ENCODE assay signal across 18 cellular contexts in genomic region chr13:26497991-26498423, GRCh38. TPM values are rescaled to one million over a fixed set of nuclear protein-coding genes. Genes with fewer than 3 reads are reported as not detected.
DNase-seq lines count a peak whose midpoint lies in the region; ATAC-seq and TF ChIP-seq lines count a peak whose summit lies in the region.
"Had no signal": no experiment of that assay in that cellular context is flagged by ENCODE, and none has a peak within 500 bp of the region (broad histone marks: within the 10 kb centered on the region; RNA-seq: fewer than 3 reads in every experiment).

No MANE protein-coding gene starts in this region.

- no peak overlapping the region for H3K4me2 ChIP-seq in PC-3 (ENCODE audit: low read length)

- H4K20me1 ChIP-seq in PC-3 (ENCODE audit: low read length), result no peaks in the 10 kb centered on the region

- no peak for ATAC-seq in PC-3
- ATAC-seq in sciatic nerve, result peak; percentile 26
- ATAC-seq in GM21423 (IDR thresholded peaks at IDR 0.05; ENCODE audit: unreplicated experiment), result no peak
- ATAC-seq: activated T-cell treated with anti-CD3 and anti-CD28 coated beads, Interleukin-2, amount 50 U/mL, for 72 hours had no signal

- H3K27ac ChIP-seq in PC-3 (ENCODE audit: low read length) (no peak overlapping the region), epithelial cell of prostate (peak overlapping the region; percentile 18), uterus (no peak overlapping the region)
- H3K27ac ChIP-seq: prostate gland had no signal

- H3K9me2 ChIP-seq in PC-3 (replicated peaks; ENCODE audit: low read length), result no peaks in the 10 kb centered on the region

- TF ChIP-seq CTCF in PC-3 (conservative IDR thresholded peaks at IDR 0.05; ENCODE audit: low read depth, low read length) (no peak), uterus (IDR thresholded peaks at IDR 0.05) (no peak)

- TF ChIP-seq POLR2A in uterus (IDR thresholded peaks at IDR 0.05), result no peak

- H3K4me1 ChIP-seq in PC-3 (ENCODE audit: insufficient read depth, low read length) (no peaks in the 10 kb centered on the region), uterus (no peaks in the 10 kb centered on the region)
- H3K4me1 ChIP-seq: prostate gland had no signal

- H3K27me3 ChIP-seq in PC-3 (ENCODE audit: low read length), result no peaks in the 10 kb centered on the region
- no peaks in the 10 kb centered on the region for H3K27me3 ChIP-seq in uterus

- H3K36me3 ChIP-seq in PC-3 (ENCODE audit: low read depth, low read length) (no peaks in the 10 kb centered on the region), uterus (no peaks in the 10 kb centered on the region)
- H3K36me3 ChIP-seq: prostate gland had no signal

- intact Hi-C loops in PC-3 (cut with micrococcal nuclease) (loop anchor here (2.0 to 5.0 kb wide), 3 partner anchors 121 to 241 kb away; no protein-coding TSS in a partner anchor), sciatic nerve (cut with DNase I) (no loop called here), uterus (cut with DNase I; ENCODE audit: low total_unique reads) (loop anchor here (10.0 kb wide), 1 partner anchor 313 kb away; no protein-coding TSS in a partner anchor)

- H3K4me3 ChIP-seq in PC-3 (ENCODE audit: low read length) (no peak overlapping the region), uterus (no peak overlapping the region)
- H3K4me3 ChIP-seq: prostate gland had no signal

- no peak overlapping the region for H3K9ac ChIP-seq in PC-3 (ENCODE audit: low read length)

- DNase-seq in EL (peak; percentile 97), PC-3 (peak; percentile 3), epithelial cell of prostate (ENCODE audit: low read depth, low spot score) (no peak), sciatic nerve (ENCODE audit: low spot score) (no peak), anterior cingulate cortex (lab: John Stamatoyannopoulos, UW) (no peak), SIG-M5 treated with dmso at 0.1 percent for 504 hours (lab: John Stamatoyannopoulos, UW; ENCODE audit: unreplicated experiment) (no peak), uterus (no peak)
- DNase-seq: activated CD4-positive, alpha-beta T cell treated with anti-CD3 and anti-CD28 coated beads, Interleukin-2, amount 50 U/mL, for 1 hour; activated T-cell treated with anti-CD3 and anti-CD28 coated beads, Interleukin-2, amount 50 U/mL, for 72 hours; CD4-positive, alpha-beta T cell; glutamatergic neuron; H7; Kasumi-1; kidney; NCI-H187 treated with DMSO at 0.1 percent for 48 hours; T-helper 9 cell had no signal

- H2AFZ ChIP-seq in PC-3 (ENCODE audit: low read length), result no peak overlapping the region

- no peaks in the 10 kb centered on the region for H3K79me2 ChIP-seq in PC-3 (ENCODE audit: low read length)

- H3K9me3 ChIP-seq in PC-3 (ENCODE audit: low read length) (no peaks in the 10 kb centered on the region), uterus (no peaks in the 10 kb centered on the region)
- H3K9me3 ChIP-seq: prostate gland had no signal

- H3F3A ChIP-seq in PC-3 (ENCODE audit: low read length, unreplicated experiment), result no peaks in the 10 kb centered on the region

- BruUV-seq in PC-3 (replicated peaks; lab: Mats Ljungman, UMichigan), result no TSS peak

- CTCF ChIA-PET in PC-3 (lab: Charles Lee), result interaction anchor here (1.2 to 1.4 kb wide), 2 partner anchors 200 to 312 kb away, joined by 3 to 6 read pairs; no protein-coding TSS in a partner anchor

- POLR2A ChIA-PET in PC-3 (lab: Charles Lee; ENCODE audit: unreplicated experiment), result no interaction called here

RNA-seq across cellular contexts. Expression of gene WASF3, which starts 59.5 kb away (rescaled TPM):
- total RNA-seq in PC-3 (2014; rRNA removed) (2.0 and 2.6 TPM in 2 replicates), sciatic nerve (33.3 TPM), uterus (10 to 100 TPM in 3 of 4 donors, 1 to 10 TPM in 1; 5.9 to 37.5 (median 12.5) TPM)

Comparison
In these comparisons a context has a peak if more than half of its experiments do, and no peak if none do; other contexts are left out.
1. DNase-seq: peak in EL (single experiment) and PC-3 (single experiment); none in epithelial cell of prostate (single experiment), sciatic nerve (single experiment), anterior cingulate cortex (0 of 58), SIG-M5 treated with dmso at 0.1 percent for 504 hours (single experiment) and uterus (0 of 2).